12 cellular contexts compared by ENCODE assay signal in genomic region chr2:161386228-161386627, GRCh38. TPM values are rescaled to one million over a fixed set of nuclear protein-coding genes. Genes with fewer than 3 reads are reported as not detected.
A peak's percentile ranks its signal among the peaks of the same experiment; 100 is the strongest.
DNase-seq lines count a peak whose midpoint lies in the region; ATAC-seq and FAIRE-seq lines count a peak whose summit lies in the region.
"Had no signal": no experiment of that assay in that cellular context is flagged by ENCODE, and none has a peak within 500 bp of the region (broad histone marks: within the 10 kb centered on the region; RNA-seq: fewer than 3 reads in every experiment).

No MANE protein-coding gene starts in this region.

- DNase-seq in GM18507 (ENCODE audit: extremely low spot score, insufficient read length, low read depth) (no peak), D341Med (ENCODE audit: low spot score) (no peak), inferior parietal cortex (ENCODE audit: extremely low spot score) (no peak), HT-29 (ENCODE audit: low spot score) (no peak)
- DNase-seq in stimulated activated naive CD8-positive, alpha-beta T cell treated with anti-CD3 and anti-CD28 coated beads, Interleukin-15, Interleukin-2, amounts not matched to agents 100 U/mL and 50 U/mL, for 24 hours, result no peak
- DNase-seq: CD4-positive, CD25-positive, alpha-beta regulatory T cell; NCI-H2171 had no signal

- peak; percentile 78 for FAIRE-seq in GM18507 (lab: Jason Lieb, UNC)

- ATAC-seq in GM19455 (IDR thresholded peaks at IDR 0.05; ENCODE audit: unreplicated experiment) (peak; percentile 42), HG02884 (IDR thresholded peaks at IDR 0.05; ENCODE audit: unreplicated experiment) (peak; percentile 47), HG03571 (IDR thresholded peaks at IDR 0.05; ENCODE audit: unreplicated experiment) (peak; percentile 68)
- no peak for ATAC-seq in stimulated activated naive CD8-positive, alpha-beta T cell treated with anti-CD3 and anti-CD28 coated beads, Interleukin-15, Interleukin-2, amounts not matched to agents 100 U/mL and 50 U/mL, for 24 hours
- ATAC-seq: activated naive CD4-positive, alpha-beta T cell treated with anti-CD3 and anti-CD28 coated beads, Interleukin-2, amount 50 U/mL, for 72 hours had no signal

RNA-seq across cellular contexts. Expression of gene TBR1, which starts 29.9 kb away (rescaled TPM):
- total RNA-seq in HT-29 (2014; rRNA removed; shearing (Covaris generic)), result not detected in 2 replicates
- total RNA-seq: vagina had no signal
